In the genomic region with DNA sequence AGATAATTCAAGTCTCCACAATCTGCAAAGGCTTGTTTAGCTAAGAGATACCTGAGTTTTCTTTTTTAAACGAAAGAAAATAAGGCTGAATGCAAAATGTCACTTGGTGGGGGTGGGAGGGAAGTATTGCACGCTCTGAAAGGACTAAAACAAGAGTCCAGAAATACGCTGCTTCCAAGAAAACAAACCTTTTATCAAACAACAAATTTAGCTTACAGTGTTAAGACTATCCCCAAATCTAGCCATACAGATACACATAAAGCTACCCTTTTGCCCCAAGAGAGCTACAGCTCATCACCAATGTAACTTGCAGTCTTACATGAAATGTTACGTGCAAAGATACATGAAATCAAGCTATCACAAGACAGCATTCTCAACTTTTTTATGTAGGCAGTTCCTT, we compare ENCODE assay signal across 15 cellular contexts.
DNase-seq lines count a peak whose midpoint lies in the region; ATAC-seq and TF ChIP-seq lines count a peak whose summit lies in the region.
"Had no signal": no experiment of that assay in that cellular context is flagged by ENCODE, and none has a peak within 500 bp of the region (broad histone marks: within the 10 kb centered on the region; RNA-seq: fewer than 3 reads in every experiment).

No MANE protein-coding gene starts in this region.

- no peak overlapping the region for H2AK5ac ChIP-seq in mesendoderm (ENCODE audit: low read length)

- H3K18ac ChIP-seq in mesendoderm (ENCODE audit: low read length): no peak overlapping the region

- H3K4me1 Mint-ChIP-seq in Calu3 (ENCODE audit: low read depth, unreplicated experiment): peaks cover 23% of the 10 kb centered on the region
- peaks cover 37% of the 10 kb centered on the region for H3K4me1 Mint-ChIP-seq in stimulated activated memory B cell treated with anti-CD40 and anti-IgM and Interleukin-4, amounts not matched to agents 10 μg/mL and 1 μg/mL and 100 μg/mL, for 72 hours

- no peak overlapping the region for H3K4me3 ChIP-seq in mesendoderm (ENCODE audit: low read length)
- H3K4me3 ChIP-seq: MG63 had no signal

- no peaks in the 10 kb centered on the region for H3K36me3 ChIP-seq in mesendoderm (ENCODE audit: control insufficient read depth, insufficient read depth, low read length)
- H3K36me3 ChIP-seq: MG63, pancreas had no signal

- TF ChIP-seq CTCF in Calu3 (IDR thresholded peaks at IDR 0.05; ENCODE audit: unreplicated experiment) (no peak), VCaP (conservative IDR thresholded peaks at IDR 0.05) (no peak), foreskin keratinocyte (conservative IDR thresholded peaks at IDR 0.05) (no peak)

- H3K27me3 ChIP-seq in foreskin keratinocyte (no peaks in the 10 kb centered on the region), mesendoderm (ENCODE audit: insufficient read depth, low read length, poor library complexity) (no peaks in the 10 kb centered on the region)
- H3K27me3 ChIP-seq: MG63, pancreas had no signal

- peak overlapping the region; percentile 75 for H3K27ac Mint-ChIP-seq in Calu3 (ENCODE audit: unreplicated experiment)
- peak overlapping the region; percentile 37 for H3K27ac Mint-ChIP-seq in stimulated activated memory B cell treated with anti-CD40 and anti-IgM and Interleukin-4, amounts not matched to agents 10 μg/mL and 1 μg/mL and 100 μg/mL, for 72 hours
- H3K27ac Mint-ChIP-seq: stimulated activated effector memory CD8-positive, alpha-beta T cell treated with anti-CD3 and anti-CD28 coated beads, Interleukin-12 subunit alpha, Interleukin-12 subunit beta, amount 100 ng/mL, for 72 hours had no signal

- peaks cover 2% of the 10 kb centered on the region for H3K36me3 Mint-ChIP-seq in Calu3 (ENCODE audit: insufficient read depth, unreplicated experiment)
- no peaks in the 10 kb centered on the region for H3K36me3 Mint-ChIP-seq in stimulated activated memory B cell treated with anti-CD40 and anti-IgM and Interleukin-4, amounts not matched to agents 10 μg/mL and 1 μg/mL and 100 μg/mL, for 72 hours

- intact Hi-C loops in Calu3 (cut with micrococcal nuclease; ENCODE audit: unreplicated experiment): loop anchor here (2.0 to 10.0 kb wide), 3 partner anchors 34 to 524 kb away; no protein-coding TSS in a partner anchor

- H2BK5ac ChIP-seq in mesendoderm (ENCODE audit: low read length): no peak overlapping the region

- no peaks in the 10 kb centered on the region for H3K27me3 Mint-ChIP-seq in Calu3 (ENCODE audit: unreplicated experiment)
- H3K27me3 Mint-ChIP-seq in stimulated activated memory B cell treated with anti-CD40 and anti-IgM and Interleukin-4, amounts not matched to agents 10 μg/mL and 1 μg/mL and 100 μg/mL, for 72 hours: no peaks in the 10 kb centered on the region

- no peak for DNase-seq in Calu3
- no peak for DNase-seq in foreskin keratinocyte
- DNase-seq in mesendoderm: no peak
- no peak for DNase-seq in NCI-H524 treated with DMSO at 0.1 percent for 48 hours (lab: John Stamatoyannopoulos, UW)
- DNase-seq in kidney tubule cell (ENCODE audit: low spot score): no peak
- DNase-seq: activated naive CD4-positive, alpha-beta T cell treated with anti-CD3 and anti-CD28 coated beads, Interleukin-2, amount 50 U/mL, for 16 hours; COR-L47; left colon; MG63; NCI-H2171; pancreas; stimulated activated CD4-positive, alpha-beta T cell treated with anti-CD3 and anti-CD28 coated beads, Interleukin-2, amount 100 ng/mL, for 24 hours had no signal

- H3K9ac ChIP-seq in mesendoderm (ENCODE audit: low read length): no peak overlapping the region

- H3K79me2 ChIP-seq in mesendoderm (ENCODE audit: control insufficient read depth, insufficient read depth, low read length): no peaks in the 10 kb centered on the region

- H3K4me3 Mint-ChIP-seq in Calu3 (ENCODE audit: low read depth, unreplicated experiment): no peak overlapping the region
- H3K4me3 Mint-ChIP-seq in stimulated activated memory B cell treated with anti-CD40 and anti-IgM and Interleukin-4, amounts not matched to agents 10 μg/mL and 1 μg/mL and 100 μg/mL, for 72 hours: peak overlapping the region; percentile 54
- H3K4me3 Mint-ChIP-seq: stimulated activated effector memory CD8-positive, alpha-beta T cell treated with anti-CD3 and anti-CD28 coated beads, Interleukin-12 subunit alpha, Interleukin-12 subunit beta, amount 100 ng/mL, for 72 hours had no signal

- ATAC-seq in foreskin keratinocyte: no peak
- ATAC-seq in stimulated activated memory B cell treated with anti-CD40 and anti-IgM and Interleukin-4, amounts not matched to agents 10 μg/mL and 1 μg/mL and 100 μg/mL, for 72 hours: no peak
- ATAC-seq: left colon; pancreas; stimulated activated effector memory CD8-positive, alpha-beta T cell treated with anti-CD3 and anti-CD28 coated beads, Interleukin-12 subunit alpha, Interleukin-12 subunit beta, amount 100 ng/mL, for 72 hours had no signal

- no CpG with 5 or more reads among the region's 4 CpGs for WGBS in mesendoderm (ENCODE audit: extremely low coverage, insufficient coverage, low lambda C conversion rate)

- no peak overlapping the region for H4K8ac ChIP-seq in mesendoderm (ENCODE audit: low read depth, low read length)

- H4K5ac ChIP-seq in mesendoderm (ENCODE audit: low read length): no peak overlapping the region

- H3K9me3 Mint-ChIP-seq in Calu3 (ENCODE audit: low read depth, unreplicated experiment): no peaks in the 10 kb centered on the region
- H3K9me3 Mint-ChIP-seq in stimulated activated memory B cell treated with anti-CD40 and anti-IgM and Interleukin-4, amounts not matched to agents 10 μg/mL and 1 μg/mL and 100 μg/mL, for 72 hours: no peaks in the 10 kb centered on the region
- H3K9me3 Mint-ChIP-seq: stimulated activated effector memory CD8-positive, alpha-beta T cell treated with anti-CD3 and anti-CD28 coated beads, Interleukin-12 subunit alpha, Interleukin-12 subunit beta, amount 100 ng/mL, for 72 hours had no signal

- H3K4me2 ChIP-seq in mesendoderm (ENCODE audit: low read length): no peak overlapping the region

- H3K79me1 ChIP-seq in mesendoderm (ENCODE audit: low read length): no peaks in the 10 kb centered on the region

- no peak overlapping the region for H3K23ac ChIP-seq in mesendoderm (ENCODE audit: low read length)

- CTCF ChIA-PET in Calu3 (lab: Charles Lee): no interaction called here

- H3K27ac ChIP-seq in VCaP (peak overlapping the region; percentile 98), foreskin keratinocyte (peak overlapping the region; percentile 99), mesendoderm (ENCODE audit: low read depth, low read length) (no peak overlapping the region)

- H3K4me1 ChIP-seq in foreskin keratinocyte (peaks cover 67% of the 10 kb centered on the region), mesendoderm (ENCODE audit: control insufficient read depth, low read depth, low read length) (peaks cover 2% of the 10 kb centered on the region)

- H2BK15ac ChIP-seq in mesendoderm (replicated peaks; ENCODE audit: low read depth): no peak overlapping the region

- no peak overlapping the region for H3K56ac ChIP-seq in mesendoderm (ENCODE audit: low read length)

- no TSS peak for BruUV-seq in Calu3 (replicated peaks; lab: Mats Ljungman, UMichigan)

- H2BK120ac ChIP-seq in mesendoderm (ENCODE audit: low read depth, low read length): no peak overlapping the region

- H3K4ac ChIP-seq in mesendoderm (ENCODE audit: low read depth, low read length): no peak overlapping the region
